ENCODE assay signal across 1 cellular context in genomic region chr7:107900496-107900895, GRCh38.
TF ChIP-seq lines count a peak whose summit lies in the region.

No MANE protein-coding gene starts in this region.

TF ChIP-seq in GM12878, 131 proteins besides CTCF, POLR2A, EP300 and RAD21:
- TF ChIP-seq SMARCA5 (IDR thresholded peaks at IDR 0.05) (0 out of 2 replicates have a peak, but pooled peaks have one; percentile 14), CBFB (IDR thresholded peaks at IDR 0.05; ENCODE audit: low read depth) (no peak), SKIL (IDR thresholded peaks at IDR 0.05; ENCODE audit: low read depth, poor library complexity, severe bottlenecking) (no peak), ZNF217 (IDR thresholded peaks at IDR 0.05) (peak; percentile 46; the same call in 1 of the 2 replicates), PAX8 (IDR thresholded peaks at IDR 0.05) (no peak)
